3 cellular contexts compared by ENCODE assay signal in genomic region chr2:197080611-197081010, GRCh38.
TF ChIP-seq lines count a peak whose summit lies in the region.

No MANE protein-coding gene starts in this region.

TF ChIP-seq in SK-N-SH treated with all-trans-retinoic acid at 6 μM for 48 hours, 23 proteins besides CTCF, POLR2A, EP300 and RAD21 (continued from another document):
- TF ChIP-seq PATZ1 (CRISPR knock-in tag; IDR thresholded peaks at IDR 0.05; ENCODE audit: borderline replicate concordance) (no peak), ZNF8 (CRISPR knock-in tag; IDR thresholded peaks at IDR 0.05) (no peak), TCF4 (CRISPR knock-in tag; IDR thresholded peaks at IDR 0.05; ENCODE audit: borderline replicate concordance) (no peak), ARNTL (CRISPR knock-in tag; IDR thresholded peaks at IDR 0.05; ENCODE audit: borderline replicate concordance, low read depth) (no peak), BACH2 (CRISPR knock-in tag; IDR thresholded peaks at IDR 0.05; ENCODE audit: borderline replicate concordance) (no peak), ISL1 (CRISPR knock-in tag; IDR thresholded peaks at IDR 0.05) (no peak), ZFP30 (CRISPR knock-in tag; IDR thresholded peaks at IDR 0.05) (no peak), ZNF565 (CRISPR knock-in tag; conservative IDR thresholded peaks at IDR 0.05; ENCODE audit: low read depth) (no peak), TOX (CRISPR knock-in tag; IDR thresholded peaks at IDR 0.05; ENCODE audit: borderline replicate concordance) (no peak), ZFP3 (CRISPR knock-in tag; IDR thresholded peaks at IDR 0.05) (no peak), GLIS3 (CRISPR knock-in tag; IDR thresholded peaks at IDR 0.05) (no peak), RARB (CRISPR knock-in tag; IDR thresholded peaks at IDR 0.05) (no peak), ZNF70 (CRISPR knock-in tag; IDR thresholded peaks at IDR 0.05) (no peak), CSRNP3 (CRISPR knock-in tag; IDR thresholded peaks at IDR 0.05) (no peak)
- TF ChIP-seq, protein P1, sequence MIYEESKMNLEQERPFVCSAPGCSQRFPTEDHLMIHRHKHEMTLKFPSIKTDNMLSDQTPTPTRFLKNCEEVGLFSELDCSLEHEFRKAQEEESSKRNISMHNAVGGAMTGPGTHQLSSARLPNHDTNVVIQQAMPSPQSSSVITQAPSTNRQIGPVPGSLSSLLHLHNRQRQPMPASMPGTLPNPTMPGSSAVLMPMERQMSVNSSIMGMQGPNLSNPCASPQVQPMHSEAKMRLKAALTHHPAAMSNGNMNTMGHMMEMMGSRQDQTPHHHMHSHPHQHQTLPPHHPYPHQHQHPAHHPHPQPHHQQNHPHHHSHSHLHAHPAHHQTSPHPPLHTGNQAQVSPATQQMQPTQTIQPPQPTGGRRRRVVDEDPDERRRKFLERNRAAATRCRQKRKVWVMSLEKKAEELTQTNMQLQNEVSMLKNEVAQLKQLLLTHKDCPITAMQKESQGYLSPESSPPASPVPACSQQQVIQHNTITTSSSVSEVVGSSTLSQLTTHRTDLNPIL (CRISPR knock-in tag; IDR thresholded peaks at IDR 0.05; ENCODE audit: low read depth): no peak

TF ChIP-seq in SK-N-SH, 30 proteins besides CTCF, POLR2A, EP300 and RAD21 (continued from another document):
- TF ChIP-seq, protein P2, sequence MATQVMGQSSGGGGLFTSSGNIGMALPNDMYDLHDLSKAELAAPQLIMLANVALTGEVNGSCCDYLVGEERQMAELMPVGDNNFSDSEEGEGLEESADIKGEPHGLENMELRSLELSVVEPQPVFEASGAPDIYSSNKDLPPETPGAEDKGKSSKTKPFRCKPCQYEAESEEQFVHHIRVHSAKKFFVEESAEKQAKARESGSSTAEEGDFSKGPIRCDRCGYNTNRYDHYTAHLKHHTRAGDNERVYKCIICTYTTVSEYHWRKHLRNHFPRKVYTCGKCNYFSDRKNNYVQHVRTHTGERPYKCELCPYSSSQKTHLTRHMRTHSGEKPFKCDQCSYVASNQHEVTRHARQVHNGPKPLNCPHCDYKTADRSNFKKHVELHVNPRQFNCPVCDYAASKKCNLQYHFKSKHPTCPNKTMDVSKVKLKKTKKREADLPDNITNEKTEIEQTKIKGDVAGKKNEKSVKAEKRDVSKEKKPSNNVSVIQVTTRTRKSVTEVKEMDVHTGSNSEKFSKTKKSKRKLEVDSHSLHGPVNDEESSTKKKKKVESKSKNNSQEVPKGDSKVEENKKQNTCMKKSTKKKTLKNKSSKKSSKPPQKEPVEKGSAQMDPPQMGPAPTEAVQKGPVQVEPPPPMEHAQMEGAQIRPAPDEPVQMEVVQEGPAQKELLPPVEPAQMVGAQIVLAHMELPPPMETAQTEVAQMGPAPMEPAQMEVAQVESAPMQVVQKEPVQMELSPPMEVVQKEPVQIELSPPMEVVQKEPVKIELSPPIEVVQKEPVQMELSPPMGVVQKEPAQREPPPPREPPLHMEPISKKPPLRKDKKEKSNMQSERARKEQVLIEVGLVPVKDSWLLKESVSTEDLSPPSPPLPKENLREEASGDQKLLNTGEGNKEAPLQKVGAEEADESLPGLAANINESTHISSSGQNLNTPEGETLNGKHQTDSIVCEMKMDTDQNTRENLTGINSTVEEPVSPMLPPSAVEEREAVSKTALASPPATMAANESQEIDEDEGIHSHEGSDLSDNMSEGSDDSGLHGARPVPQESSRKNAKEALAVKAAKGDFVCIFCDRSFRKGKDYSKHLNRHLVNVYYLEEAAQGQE (IDR thresholded peaks at IDR 0.05; ENCODE audit: low read depth, low read length): no peak

TF ChIP-seq in GM23338, 12 proteins besides CTCF, POLR2A, EP300 and RAD21:
- TF ChIP-seq ZNF462 (CRISPR knock-in tag; IDR thresholded peaks at IDR 0.05) (no peak), STAT1 (IDR thresholded peaks at IDR 0.05; ENCODE audit: unreplicated experiment) (no peak), ZNF331 (CRISPR knock-in tag; IDR thresholded peaks at IDR 0.05; ENCODE audit: low read depth) (no peak), POLR2AphosphoS5 (IDR thresholded peaks at IDR 0.05; ENCODE audit: low read depth) (no peak), JUNB (IDR thresholded peaks at IDR 0.05; ENCODE audit: unreplicated experiment) (no peak), CREB1 (CRISPR knock-in tag; IDR thresholded peaks at IDR 0.05; ENCODE audit: low read depth) (no peak), EZH2phosphoT487 (IDR thresholded peaks at IDR 0.05; ENCODE audit: unreplicated experiment) (no peak), ZNF114 (CRISPR knock-in tag; IDR thresholded peaks at IDR 0.05) (no peak), NANOG (IDR thresholded peaks at IDR 0.05; ENCODE audit: borderline replicate concordance) (no peak), ETS1 (IDR thresholded peaks at IDR 0.05) (no peak), EZH2 (IDR thresholded peaks at IDR 0.05; ENCODE audit: low read depth, unreplicated experiment) (no peak)
- TF ChIP-seq, protein P2 (IDR thresholded peaks at IDR 0.05; ENCODE audit: unreplicated experiment): no peak
